ENCODE assay signal across 19 cellular contexts in genomic region chr15:52206446-52206845, GRCh38.
"Had no signal": no experiment of that assay in that cellular context is flagged by ENCODE, and none has a peak within 500 bp of the region (broad histone marks: within the 10 kb centered on the region; RNA-seq: fewer than 3 reads in every experiment).

No MANE protein-coding gene starts in this region.

- DNase-seq: activated CD4-positive, alpha-beta T cell treated with anti-CD3 and anti-CD28 coated beads, Interleukin-2, amount 50 U/mL, for 1 hour; activated CD4-positive, CD25-positive, alpha-beta regulatory T cell; activated naive CD4-positive, alpha-beta T cell treated with anti-CD3 and anti-CD28 coated beads, Interleukin-2, amount 10 ng/mL, durations not matched to agents 7 days and 5 days; activated T-cell treated with anti-CD3 and anti-CD28 coated beads for 4 hours; amniotic stem cell; cortex of kidney; effector memory CD4-positive, alpha-beta T cell; naive thymus-derived CD8-positive, alpha-beta T cell; stimulated activated CD4-positive, alpha-beta T cell treated with anti-CD3 and anti-CD28 coated beads, Interleukin-12 subunit alpha, Interleukin-12 subunit beta, amount 100 ng/mL, for 4 hours; stimulated activated CD4-positive, alpha-beta T cell treated with anti-CD3 and anti-CD28 coated beads, Interleukin-2, amount 100 ng/mL, for 48 hours; stimulated activated CD8-positive, alpha-beta memory T cell treated with anti-CD3 and anti-CD28 coated beads, Interleukin-4, amount 100 ng/mL, for 48 hours; T-helper 17 cell; testis had no signal

- FAIRE-seq: TTC549 had no signal

- H3K27me3 ChIP-seq: hepatocyte, testis had no signal

- H3K79me2 ChIP-seq: hepatocyte had no signal

- H2AFZ ChIP-seq: hepatocyte had no signal

- H3K4me3 ChIP-seq: hepatocyte, lung, prostate gland, testis had no signal

- H3K4me2 ChIP-seq: hepatocyte had no signal

- ATAC-seq: activated T-helper 17 cell treated with anti-CD3 and anti-CD28 coated beads, Interleukin-2, amount 50 U/mL, for 72 hours; naive thymus-derived CD8-positive, alpha-beta T cell; sciatic nerve; T-helper 17 cell had no signal

- H3K4me1 ChIP-seq: prostate gland, testis had no signal

- H3K27ac ChIP-seq: hepatocyte, prostate gland, testis had no signal

- H3K36me3 ChIP-seq: prostate gland had no signal

- H3K9me3 ChIP-seq: prostate gland, testis had no signal
